ENCODE assay signal across 12 cellular contexts in genomic region chr1:91124989-91125417, GRCh38.
A peak's percentile ranks its signal among the peaks of the same experiment; 100 is the strongest.
DNase-seq lines count a peak whose midpoint lies in the region; ATAC-seq lines count a peak whose summit lies in the region.
"Had no signal": no experiment of that assay in that cellular context is flagged by ENCODE, and none has a peak within 500 bp of the region (broad histone marks: within the 10 kb centered on the region; RNA-seq: fewer than 3 reads in every experiment).

No MANE protein-coding gene starts in this region.

- CTCF ChIA-PET in CD4-positive, alpha-beta memory T cell (lab: Charles Lee; ENCODE audit: partially characterized antibody), result no interaction called here

- H3K27ac ChIP-seq in Karpas-422 (ENCODE audit: low read length), result no peak overlapping the region
- H3K27ac ChIP-seq in CD4-positive, alpha-beta memory T cell (ENCODE audit: low read depth, low read length), result no peak overlapping the region

- peak overlapping the region; percentile 41 for H3K27ac Mint-ChIP-seq in activated naive CD8-positive, alpha-beta T cell
- H3K27ac Mint-ChIP-seq in CD4-positive, alpha-beta memory T cell, result no peak overlapping the region
- H3K27ac Mint-ChIP-seq: activated naive CD4-positive, alpha-beta T cell treated with anti-CD3 and anti-CD28 coated beads, Interleukin-2, amount 50 U/mL, for 24 hours had no signal

- no peaks in the 10 kb centered on the region for H4K20me1 ChIP-seq in Karpas-422 (ENCODE audit: insufficient read depth, low read depth, low read length)

- peaks cover 2% of the 10 kb centered on the region for H3K4me1 Mint-ChIP-seq in activated naive CD8-positive, alpha-beta T cell (ENCODE audit: low read depth)
- H3K4me1 Mint-ChIP-seq in CD4-positive, alpha-beta memory T cell, result peaks cover 0 to 5% (median under 1%) of the 10 kb centered on the region in 4 donors
- H3K4me1 Mint-ChIP-seq: activated naive CD4-positive, alpha-beta T cell treated with anti-CD3 and anti-CD28 coated beads, Interleukin-2, amount 50 U/mL, for 24 hours had no signal

- peak; percentile 68 to 76 for ATAC-seq in activated CD4-positive, CD25-positive, alpha-beta regulatory T cell treated with anti-CD3 and anti-CD28 coated beads, Interleukin-2, amount 50 U/mL, for 24 hours
- ATAC-seq in HG02870 (IDR thresholded peaks at IDR 0.05; ENCODE audit: unreplicated experiment), result peak; percentile 75

- no peaks in the 10 kb centered on the region for H3K27me3 Mint-ChIP-seq in activated naive CD8-positive, alpha-beta T cell
- peaks cover 0 to 1% of the 10 kb centered on the region in 2 donors for H3K27me3 Mint-ChIP-seq in CD4-positive, alpha-beta memory T cell

- H3K36me3 ChIP-seq in Karpas-422 (ENCODE audit: insufficient read depth, low read length), result no peaks in the 10 kb centered on the region
- no peaks in the 10 kb centered on the region for H3K36me3 ChIP-seq in CD4-positive, alpha-beta memory T cell (ENCODE audit: insufficient read depth, low read length)

- H3K9me2 ChIP-seq in Karpas-422 (replicated peaks; ENCODE audit: insufficient read depth, low read length), result no peaks in the 10 kb centered on the region

- intact Hi-C loops in CD4-positive, alpha-beta memory T cell (cut with micrococcal nuclease), result no loop called here

- no peak overlapping the region for H2AFZ ChIP-seq in Karpas-422 (ENCODE audit: low read length)

- H3K4me2 ChIP-seq in Karpas-422 (ENCODE audit: low read depth, low read length, poor library complexity, severe bottlenecking), result no peak overlapping the region

- no peak overlapping the region for H3K4me3 Mint-ChIP-seq in activated naive CD8-positive, alpha-beta T cell
- no peak overlapping the region for H3K4me3 Mint-ChIP-seq in CD4-positive, alpha-beta memory T cell
- H3K4me3 Mint-ChIP-seq: activated naive CD4-positive, alpha-beta T cell treated with anti-CD3 and anti-CD28 coated beads, Interleukin-2, amount 50 U/mL, for 24 hours had no signal

- no peaks in the 10 kb centered on the region for H3K27me3 ChIP-seq in Karpas-422 (ENCODE audit: low read length)
- H3K27me3 ChIP-seq in CD4-positive, alpha-beta memory T cell (ENCODE audit: insufficient read depth, low read length), result no peaks in the 10 kb centered on the region

- no peaks in the 10 kb centered on the region for H3K9me3 ChIP-seq in Karpas-422 (ENCODE audit: low read length)
- H3K9me3 ChIP-seq in CD4-positive, alpha-beta memory T cell (ENCODE audit: control insufficient read depth in 1 of 2, low read length in 2 of 2), result no peaks in the 10 kb centered on the region

- POLR2A ChIA-PET in CD4-positive, alpha-beta memory T cell (lab: Charles Lee; ENCODE audit: partially characterized antibody), result no interaction called here

- H3K4me1 ChIP-seq in Karpas-422 (ENCODE audit: low read length), result no peaks in the 10 kb centered on the region
- no peaks in the 10 kb centered on the region for H3K4me1 ChIP-seq in CD4-positive, alpha-beta memory T cell (ENCODE audit: insufficient read depth, low read length)

- H3K79me2 ChIP-seq in Karpas-422 (ENCODE audit: low read length), result no peaks in the 10 kb centered on the region

- H3K9me3 Mint-ChIP-seq in activated naive CD8-positive, alpha-beta T cell (ENCODE audit: low read depth), result no peaks in the 10 kb centered on the region
- H3K9me3 Mint-ChIP-seq in CD4-positive, alpha-beta memory T cell, result no peaks in the 10 kb centered on the region
- H3K9me3 Mint-ChIP-seq: activated naive CD4-positive, alpha-beta T cell treated with anti-CD3 and anti-CD28 coated beads, Interleukin-2, amount 50 U/mL, for 24 hours had no signal

- DNase-seq in activated CD4-positive, CD25-positive, alpha-beta regulatory T cell treated with anti-CD3 and anti-CD28 coated beads, Interleukin-2, amount 50 U/mL, for 72 hours, result no peak
- peak; percentile 19 to 45 for DNase-seq in stimulated activated CD4-positive, alpha-beta T cell treated with anti-CD3 and anti-CD28 coated beads, Interleukin-4, amount 100 ng/mL, for 48 hours (ENCODE audit: low read depth in 2 of 2)
- no peak for DNase-seq in GDM1 (lab: John Stamatoyannopoulos, UW)
- DNase-seq in Karpas-422, result no peak
- no peak for DNase-seq in CD4-positive, alpha-beta memory T cell
- DNase-seq: H7, SHP77 had no signal

- H3K9ac ChIP-seq in Karpas-422 (ENCODE audit: low read length), result no peak overlapping the region

- no peaks in the 10 kb centered on the region for H3K36me3 Mint-ChIP-seq in activated naive CD8-positive, alpha-beta T cell
- no peaks in the 10 kb centered on the region for H3K36me3 Mint-ChIP-seq in CD4-positive, alpha-beta memory T cell
- H3K36me3 Mint-ChIP-seq: activated naive CD4-positive, alpha-beta T cell treated with anti-CD3 and anti-CD28 coated beads, Interleukin-2, amount 50 U/mL, for 24 hours had no signal

- H3K4me3 ChIP-seq in Karpas-422 (ENCODE audit: low read length), result no peak overlapping the region
- no peak overlapping the region for H3K4me3 ChIP-seq in CD4-positive, alpha-beta memory T cell (ENCODE audit: low read length in 2 of 2)
- H3K4me3 ChIP-seq: lung had no signal

Comparison
In these comparisons a context has a peak if more than half of its experiments do, and no peak if none do; other contexts are left out.
1. DNase-seq: peak in stimulated activated CD4-positive, alpha-beta T cell treated with anti-CD3 and anti-CD28 coated beads, Interleukin-4, amount 100 ng/mL, for 48 hours (2 of 2); none in activated CD4-positive, CD25-positive, alpha-beta regulatory T cell treated with anti-CD3 and anti-CD28 coated beads, Interleukin-2, amount 50 U/mL, for 72 hours (single experiment), GDM1 (single experiment), Karpas-422 (single experiment) and CD4-positive, alpha-beta memory T cell (0 of 5).